In the genomic region with DNA sequence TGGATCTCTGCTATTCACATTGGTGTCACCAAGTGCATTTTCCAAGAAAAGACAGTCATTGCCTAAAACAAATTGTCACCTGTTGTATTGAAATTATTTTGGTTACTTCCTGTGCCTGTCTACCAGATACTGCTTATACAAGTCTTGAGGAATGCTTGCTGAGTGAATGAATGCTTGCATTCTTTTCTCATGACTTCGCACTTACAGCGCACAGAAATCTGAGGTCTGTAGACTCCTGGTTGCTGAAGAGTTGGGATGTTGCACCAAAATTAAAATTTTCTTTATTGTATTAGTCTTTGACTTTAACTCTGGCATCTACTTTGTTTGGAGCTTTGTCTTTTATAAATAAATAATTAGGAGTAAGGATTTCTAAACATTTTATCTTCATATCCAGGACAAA, we compare ENCODE assay signal across 17 cellular contexts. TPM values are rescaled to one million over a fixed set of nuclear protein-coding genes. Genes with fewer than 3 reads are reported as not detected.
A peak's percentile ranks its signal among the peaks of the same experiment; 100 is the strongest.
DNase-seq lines count a peak whose midpoint lies in the region; ATAC-seq and TF ChIP-seq lines count a peak whose summit lies in the region.
"Had no signal": no experiment of that assay in that cellular context is flagged by ENCODE, and none has a peak within 500 bp of the region (broad histone marks: within the 10 kb centered on the region; RNA-seq: fewer than 3 reads in every experiment).

No MANE protein-coding gene starts in this region.

- intact Hi-C loops in body of pancreas (cut with DNase I): no loop called here

- no peak overlapping the region for H3K4me2 ChIP-seq in fibroblast of lung (ENCODE audit: extremely low read depth, insufficient read depth, low read length)

- no peaks in the 10 kb centered on the region for H3K9me3 ChIP-seq in fibroblast of lung (ENCODE audit: control insufficient read depth, insufficient read depth, low read depth, low read length)
- no peaks in the 10 kb centered on the region for H3K9me3 ChIP-seq in body of pancreas

- no peak overlapping the region for H2AFZ ChIP-seq in fibroblast of lung (ENCODE audit: low read length)

- no peaks in the 10 kb centered on the region for H3K27me3 ChIP-seq in fibroblast of lung (ENCODE audit: control insufficient read depth, insufficient read depth, low read length)
- no peaks in the 10 kb centered on the region for H3K27me3 ChIP-seq in body of pancreas

- POLR2A ChIA-PET in RWPE1 (lab: Yijun Ruan, JAX; ENCODE audit: low non-redundant PET): no interaction called here

- H4K20me1 ChIP-seq in fibroblast of lung (ENCODE audit: control insufficient read depth, extremely low read depth, insufficient read depth, low read length): no peaks in the 10 kb centered on the region

- no peak for TF ChIP-seq POLR2A in body of pancreas (IDR thresholded peaks at IDR 0.05)

- WGBS in body of pancreas, 2 donors: 83 to 93% methylated on average over 2 of the region's 2 CpGs

- H3K4me1 ChIP-seq in fibroblast of lung (ENCODE audit: control insufficient read depth, extremely low read depth, insufficient read depth, low read length): no peaks in the 10 kb centered on the region
- peaks cover 5% of the 10 kb centered on the region for H3K4me1 ChIP-seq in body of pancreas

- TF ChIP-seq CTCF in RWPE1 (conservative IDR thresholded peaks at IDR 0.05; ENCODE audit: low read depth): no peak
- no peak for TF ChIP-seq CTCF in fibroblast of lung (conservative IDR thresholded peaks at IDR 0.05 in 1 of 2, IDR thresholded peaks at IDR 0.05 in 1 of 2; ENCODE audit: low read depth in 1 of 2, low read length in 2 of 2)
- TF ChIP-seq CTCF in body of pancreas (IDR thresholded peaks at IDR 0.05): no peak

- H3K27ac ChIP-seq in RWPE1 (no peak overlapping the region), fibroblast of lung (ENCODE audit: insufficient read depth, low read length) (no peak overlapping the region), body of pancreas (no peak overlapping the region)
- H3K27ac ChIP-seq: C4-2B had no signal

- CTCF ChIA-PET in RWPE1 (lab: Yijun Ruan, JAX): interaction anchor here (0.7 kb wide), 1 partner anchor 90 kb away, joined by 3 read pairs; no protein-coding TSS in a partner anchor

- H3K79me2 ChIP-seq in fibroblast of lung (ENCODE audit: control insufficient read depth, insufficient read depth, low read length): no peaks in the 10 kb centered on the region

- DNase-seq in ELR (ENCODE audit: low read depth) (peak; percentile 42), RWPE1 (ENCODE audit: low spot score) (peak; percentile 70), fibroblast of lung (ENCODE audit: low read depth in 2 of 2) (peak; percentile 15 to 75), non-pigmented ciliary epithelial cell (ENCODE audit: low read depth) (peak; percentile 22), body of pancreas (no peak), pons (ENCODE audit: low spot score) (no peak)
- no peak for DNase-seq in activated T-cell treated with anti-CD3 and anti-CD28 coated beads, Interleukin-2, amount 50 U/mL, for 1 hour
- DNase-seq: activated CD4-positive, alpha-beta T cell treated with anti-CD3 and anti-CD28 coated beads, Interleukin-2, amount 50 U/mL, for 48 hours; activated effector memory CD4-positive, alpha-beta T cell treated with anti-CD3 and anti-CD28 coated beads, Interleukin-2, amount 50 U/mL, for 16 hours; cerebellar nuclear complex; erythroblast; NCI-H1092; NCI-H446; stimulated activated CD4-positive, alpha-beta T cell treated with anti-CD3 and anti-CD28 coated beads, Interleukin-2, amount 100 ng/mL, for 48 hours had no signal

- no peak overlapping the region for H3K4me3 ChIP-seq in fibroblast of lung (replicated peaks in 1 of 4; ENCODE audit: control extremely low read depth in 1 of 4, insufficient read depth in 1 of 4, low read depth in 3 of 4, low read length in 4 of 4)
- no peak overlapping the region for H3K4me3 ChIP-seq in body of pancreas

- H3K36me3 ChIP-seq in fibroblast of lung (ENCODE audit: control insufficient read depth, insufficient read depth, low read length): no peaks in the 10 kb centered on the region
- H3K36me3 ChIP-seq in body of pancreas (replicated peaks in 1 of 2; ENCODE audit: insufficient read depth in 1 of 2, low read depth in 2 of 2): no peaks in the 10 kb centered on the region

- ATAC-seq in body of pancreas (no peak), GM18520 (IDR thresholded peaks at IDR 0.05; ENCODE audit: unreplicated experiment) (no peak)
- ATAC-seq: Panc1 had no signal

- H3K9ac ChIP-seq in fibroblast of lung (ENCODE audit: insufficient read depth, low read length): no peak overlapping the region

RNA-seq across cellular contexts. Expression of a gene that starts 28.4 kb away (rescaled TPM):
- under 0.01 and 0.26 TPM in 2 replicates for total RNA-seq in fibroblast of lung
- 0.05 and 0.10 TPM in 2 replicates for polyA plus RNA-seq in fibroblast of lung
- polyA plus RNA-seq in fibroblast of lung (2012): 0.07 TPM in 1 of 2 replicates, not detected in the other
- polyA minus RNA-seq in fibroblast of lung (ENCODE audit: low replicate concordance): not detected in 2 replicates
- total RNA-seq in body of pancreas: 1 to 10 TPM in 1 of 2 donors, not detected in 1; 2.3 TPM

Comparison
In these comparisons a context has a peak if more than half of its experiments do, and no peak if none do; other contexts are left out.
1. DNase-seq: peak in ELR (single experiment), RWPE1 (single experiment), fibroblast of lung (2 of 2) and non-pigmented ciliary epithelial cell (single experiment); none in body of pancreas (0 of 4), pons (single experiment) and activated T-cell treated with anti-CD3 and anti-CD28 coated beads, Interleukin-2, amount 50 U/mL, for 1 hour (single experiment).